Comparison of ENCODE assay signal across 8 cellular contexts in genomic region chr3:23944861-23945652, GRCh38. TPM values are rescaled to one million over a fixed set of nuclear protein-coding genes. Genes with fewer than 3 reads are reported as not detected.
A peak's percentile ranks its signal among the peaks of the same experiment; 100 is the strongest.
DNase-seq lines count a peak whose midpoint lies in the region; ATAC-seq and TF ChIP-seq lines count a peak whose summit lies in the region.

Gene NR1D2 (plus strand): TSS chr3:23945286. CDS start chr3:23945579, 293 bp downstream.

- H3K27ac Mint-ChIP-seq in nephron progenitor cell: peak within 1 kb of the TSS; percentile 95
- H3K27ac Mint-ChIP-seq in stimulated activated naive CD8-positive, alpha-beta T cell treated with anti-CD3 and anti-CD28 coated beads, Interleukin-15, Interleukin-2, amounts not matched to agents 100 ng/mL and 50 ng/mL, for 24 hours: peak within 1 kb of the TSS; percentile 91

- H3K4me3 Mint-ChIP-seq in nephron progenitor cell: peak within 1 kb of the TSS; percentile 88
- peak within 1 kb of the TSS; percentile 89 for H3K4me3 Mint-ChIP-seq in stimulated activated naive CD8-positive, alpha-beta T cell treated with anti-CD3 and anti-CD28 coated beads, Interleukin-15, Interleukin-2, amounts not matched to agents 100 ng/mL and 50 ng/mL, for 24 hours

- H3K4me1 Mint-ChIP-seq in nephron progenitor cell: peaks cover 36% of the 10 kb centered on the region
- H3K4me1 Mint-ChIP-seq in stimulated activated naive CD8-positive, alpha-beta T cell treated with anti-CD3 and anti-CD28 coated beads, Interleukin-15, Interleukin-2, amounts not matched to agents 100 ng/mL and 50 ng/mL, for 24 hours (ENCODE audit: low read depth): peaks cover 43% of the 10 kb centered on the region

- ATAC-seq in GM21381 (IDR thresholded peaks at IDR 0.05; ENCODE audit: unreplicated experiment): peak; percentile 53

- DNase-seq in DMS114 treated with DMSO at 0.1 percent for 48 hours (lab: John Stamatoyannopoulos, UW; ENCODE audit: unreplicated experiment): peak; percentile 35
- DNase-seq in HT1080 (ENCODE audit: low read depth): peak; percentile 76
- DNase-seq in RKO (ENCODE audit: low spot score): peak; percentile 85
- DNase-seq in activated effector memory CD4-positive, alpha-beta T cell treated with Interleukin-2 at 50 U/mL for 16 hours: peak; percentile 76
- DNase-seq in fibroblast of the aortic adventitia (ENCODE audit: low read depth): peak; percentile 69
- DNase-seq in nephron progenitor cell: peak; percentile 88

- H3K27me3 Mint-ChIP-seq in nephron progenitor cell (ENCODE audit: low read depth, poor library complexity): no peaks in the 10 kb centered on the region
- peaks cover 13% of the 10 kb centered on the region for H3K27me3 Mint-ChIP-seq in stimulated activated naive CD8-positive, alpha-beta T cell treated with anti-CD3 and anti-CD28 coated beads, Interleukin-15, Interleukin-2, amounts not matched to agents 100 ng/mL and 50 ng/mL, for 24 hours

- H3K9me3 Mint-ChIP-seq in nephron progenitor cell: no peaks in the 10 kb centered on the region
- no peaks in the 10 kb centered on the region for H3K9me3 Mint-ChIP-seq in stimulated activated naive CD8-positive, alpha-beta T cell treated with anti-CD3 and anti-CD28 coated beads, Interleukin-15, Interleukin-2, amounts not matched to agents 100 ng/mL and 50 ng/mL, for 24 hours

- H3K4me3 ChIP-seq in fibroblast of the aortic adventitia (ENCODE audit: low read depth, low read length): peak within 1 kb of the TSS; percentile 84

- peaks cover 7% of the 10 kb centered on the region for H3K36me3 Mint-ChIP-seq in nephron progenitor cell (ENCODE audit: low read depth)
- no peaks in the 10 kb centered on the region for H3K36me3 Mint-ChIP-seq in stimulated activated naive CD8-positive, alpha-beta T cell treated with anti-CD3 and anti-CD28 coated beads, Interleukin-15, Interleukin-2, amounts not matched to agents 100 ng/mL and 50 ng/mL, for 24 hours (ENCODE audit: low read depth)

- TF ChIP-seq CTCF in fibroblast of the aortic adventitia (IDR thresholded peaks at IDR 0.05; ENCODE audit: insufficient read depth, low read length) (no peak), nephron progenitor cell (IDR thresholded peaks at IDR 0.05) (no peak)

RNA-seq across cellular contexts. Expression of gene NR1D2, which starts in this region (rescaled TPM):
- 29.6 and 46.4 TPM in 2 replicates for total RNA-seq in HT1080 (2014; rRNA removed; shearing (Covaris generic))
- 31.0 and 44.0 TPM in 2 replicates for polyA plus RNA-seq in HT1080 (2015; cell fraction: cytosol; rRNA removed)
- polyA plus RNA-seq in HT1080 (2015; cell fraction: nucleus; rRNA removed): 26.8 and 28.7 TPM in 2 replicates
- 53.0 and 77.3 TPM in 2 replicates for total RNA-seq in fibroblast of the aortic adventitia (ENCODE audit: low replicate concordance)

Comparison
In these comparisons a context has a peak if more than half of its experiments do, and no peak if none do; other contexts are left out.
1. Peak in every context shown above with its lines: DNase-seq, ATAC-seq and H3K4me3 ChIP-seq.
2. DNase-seq: peak in every context shown above with its lines; median percentile 88 in nephron progenitor cell; 85 in RKO; 76 in HT1080; 76 in activated effector memory CD4-positive, alpha-beta T cell treated with Interleukin-2 at 50 U/mL for 16 hours; 69 in fibroblast of the aortic adventitia; 35 in DMS114 treated with DMSO at 0.1 percent for 48 hours.